In the genomic region with DNA sequence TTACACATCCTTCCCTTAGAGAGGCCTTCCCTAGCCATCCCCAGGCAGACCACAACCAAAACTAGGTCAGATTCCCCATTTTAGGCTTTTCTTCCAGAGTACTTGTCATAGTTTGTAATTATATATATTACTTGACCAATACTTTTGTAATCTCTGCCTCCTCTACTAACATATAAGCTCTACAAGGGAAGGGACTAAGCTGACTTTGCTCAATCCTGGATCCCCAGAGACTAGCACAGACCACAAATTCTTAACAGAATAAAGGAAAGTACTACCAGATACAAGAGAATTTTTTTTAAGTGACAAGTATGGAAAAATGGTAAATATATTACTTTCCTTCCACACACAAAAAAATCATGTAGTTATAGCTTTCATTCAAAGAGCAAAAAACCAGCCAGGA, we compare ENCODE assay signal across 12 cellular contexts. TPM values are rescaled to one million over a fixed set of nuclear protein-coding genes. Genes with fewer than 3 reads are reported as not detected.
A peak's percentile ranks its signal among the peaks of the same experiment; 100 is the strongest.
DNase-seq lines count a peak whose midpoint lies in the region; ATAC-seq and TF ChIP-seq lines count a peak whose summit lies in the region.
"Had no signal": no experiment of that assay in that cellular context is flagged by ENCODE, and none has a peak within 500 bp of the region (broad histone marks: within the 10 kb centered on the region; RNA-seq: fewer than 3 reads in every experiment).

No MANE protein-coding gene starts in this region.

- H3K27me3 ChIP-seq in dorsolateral prefrontal cortex, result no peaks in the 10 kb centered on the region
- H3K27me3 ChIP-seq in neutrophil, result peaks cover 6% of the 10 kb centered on the region

- intact Hi-C loops in dorsolateral prefrontal cortex (cut with DNase I), result loop anchor here (5.0 kb wide), 2 partner anchors 48 to 163 kb away; a partner anchor contains a TSS

- H3K36me3 ChIP-seq in neutrophil, result peaks cover 9% of the 10 kb centered on the region

- H3K9me3 ChIP-seq in neutrophil, result no peaks in the 10 kb centered on the region

- ATAC-seq in HG02759 (IDR thresholded peaks at IDR 0.05; ENCODE audit: unreplicated experiment), result no peak
- ATAC-seq in GM21447 (IDR thresholded peaks at IDR 0.05; ENCODE audit: unreplicated experiment), result no peak

- H3K27ac ChIP-seq in dorsolateral prefrontal cortex (no peak overlapping the region), neutrophil (peak overlapping the region; percentile 89)

- H3K4me3 ChIP-seq in NB4 (ENCODE audit: low read depth, low read length) (peak overlapping the region; percentile 83), dorsolateral prefrontal cortex (peak overlapping the region in 44 of 59 donors; percentile 65 to 96 (median 86)), neutrophil (ENCODE audit: low read depth in 1 of 2, low read length in 1 of 2) (no peak overlapping the region)

- TF ChIP-seq CTCF in NB4 (IDR thresholded peaks at IDR 0.05; ENCODE audit: low read depth, low read length), result no peak
- TF ChIP-seq CTCF in dorsolateral prefrontal cortex (IDR thresholded peaks at IDR 0.05 in 54 of 56, conservative IDR thresholded peaks at IDR 0.05 in 2 of 56; ENCODE audit: low read depth in 1 of 56, partially characterized antibody in 56 of 56), result no peak
- no peak for TF ChIP-seq CTCF in neutrophil (IDR thresholded peaks at IDR 0.05)

- peak; percentile 5 for DNase-seq in GM03348 (ENCODE audit: low spot score)
- DNase-seq in NB4 (ENCODE audit: low read depth), result peak; percentile 54
- no peak for DNase-seq in dorsolateral prefrontal cortex
- no peak for DNase-seq in NCI-H1105 treated with DMSO at 0.1 percent for 48 hours (lab: John Stamatoyannopoulos, UW)
- DNase-seq in HuH-7 (ENCODE audit: low spot score), result no peak
- DNase-seq: activated gamma-delta T cell, NCI-H1930, occipital lobe, SHP77 treated with DMSO at 0.1 percent for 48 hours had no signal

- peaks cover 20 to 26% of the 10 kb centered on the region in 2 experiments for H3K4me1 ChIP-seq in neutrophil (ENCODE audit: control insufficient read depth in 1 of 2, insufficient read depth in 1 of 2, low read depth in 1 of 2, low read length in 1 of 2)

- no peak for TF ChIP-seq POLR2A in NB4 (IDR thresholded peaks at IDR 0.05; ENCODE audit: extremely low read depth, insufficient read length)

RNA-seq across cellular contexts. Expression of a gene that starts 2.0 kb away (rescaled TPM):
- 10 to 100 TPM; 15.7 to 45.8 (median 29.0) TPM for total RNA-seq in dorsolateral prefrontal cortex

RNA-seq across cellular contexts. Expression of a gene that starts 44.6 kb away (rescaled TPM):
- total RNA-seq in dorsolateral prefrontal cortex, result 10 to 100 TPM in 3 of 120 experiments, 1 to 10 TPM in 116, under 1 TPM in 1; 0.79 to 14.2 (median 4.7) TPM

RNA-seq across cellular contexts. Expression of a gene that starts 49.4 kb away (rescaled TPM):
- 10 to 100 TPM in 83 of 120 experiments, 1 to 10 TPM in 37; 4.2 to 23.4 (median 11.6) TPM for total RNA-seq in dorsolateral prefrontal cortex

Comparison
In these comparisons a context has a peak if more than half of its experiments do, and no peak if none do; other contexts are left out.
1. DNase-seq: peak in GM03348 (single experiment) and NB4 (single experiment); none in dorsolateral prefrontal cortex (0 of 10), NCI-H1105 treated with DMSO at 0.1 percent for 48 hours (single experiment) and HuH-7 (single experiment).
2. H3K4me3 ChIP-seq: peak in NB4 (single experiment) and dorsolateral prefrontal cortex (44 of 59); none in neutrophil (0 of 2).